17 cellular contexts compared by ENCODE assay signal in genomic region chr12:130945793-130946492, GRCh38. TPM values are rescaled to one million over a fixed set of nuclear protein-coding genes. Genes with fewer than 3 reads are reported as not detected.
A peak's percentile ranks its signal among the peaks of the same experiment; 100 is the strongest.
DNase-seq lines count a peak whose midpoint lies in the region; TF ChIP-seq lines count a peak whose summit lies in the region.
"Had no signal": no experiment of that assay in that cellular context is flagged by ENCODE, and none has a peak within 500 bp of the region (broad histone marks: within the 10 kb centered on the region; RNA-seq: fewer than 3 reads in every experiment).

No MANE protein-coding gene starts in this region.

- H3K27ac ChIP-seq in esophagus (ENCODE audit: low read depth in 2 of 2, low read length in 1 of 2), result peak overlapping the region; percentile 1 to 28
- H3K27ac ChIP-seq in suprapubic skin, result peak overlapping the region; percentile 47
- H3K27ac ChIP-seq: SJCRH30 had no signal

- H3K4me3 ChIP-seq in esophagus (ENCODE audit: low read depth in 1 of 2, low read length in 2 of 2), result no peak overlapping the region
- no peak overlapping the region for H3K4me3 ChIP-seq in suprapubic skin
- H3K4me3 ChIP-seq: SJCRH30 had no signal

- H3K27me3 ChIP-seq in esophagus (ENCODE audit: control insufficient read depth in 1 of 2, insufficient read depth in 2 of 2, low read length in 2 of 2) (no peaks in the 10 kb centered on the region), suprapubic skin (no peaks in the 10 kb centered on the region)
- H3K27me3 ChIP-seq: SJCRH30 had no signal

- 30 to 55% methylated on average over 7 of the region's 7 CpGs for WGBS in esophagus, 2 donors
- WGBS in suprapubic skin, result 22% methylated on average over 7 of the region's 7 CpGs

- H3K36me3 ChIP-seq in esophagus (ENCODE audit: control insufficient read depth in 2 of 2, insufficient read depth in 2 of 2, low read length in 1 of 2), result no peaks in the 10 kb centered on the region
- no peaks in the 10 kb centered on the region for H3K36me3 ChIP-seq in suprapubic skin
- H3K36me3 ChIP-seq: SJCRH30 had no signal

- H3K9me3 ChIP-seq in esophagus (ENCODE audit: control insufficient read depth in 2 of 2, insufficient read depth in 1 of 2, low read depth in 1 of 2, low read length in 1 of 2) (no peaks in the 10 kb centered on the region), suprapubic skin (no peaks in the 10 kb centered on the region)
- H3K9me3 ChIP-seq: SJCRH30 had no signal

- TF ChIP-seq POLR2A in suprapubic skin (IDR thresholded peaks at IDR 0.05), result no peak

- TF ChIP-seq CTCF in suprapubic skin (IDR thresholded peaks at IDR 0.05), result no peak

- peak; percentile 22 for DNase-seq in EL
- peak; percentile 32 for DNase-seq in iris pigment epithelial cell (ENCODE audit: low read depth)
- no peak for DNase-seq in suprapubic skin (ENCODE audit: low spot score in 2 of 2)
- no peak for DNase-seq in NCI-H524 treated with DMSO at 0.1 percent for 48 hours (lab: John Stamatoyannopoulos, UW)
- no peak for DNase-seq in stimulated activated CD4-positive, alpha-beta T cell treated with anti-CD3 and anti-CD28 coated beads, Interleukin-2, amount 100 ng/mL, for 48 hours
- DNase-seq in iPS-NIHi11 (ENCODE audit: low spot score), result no peak
- no peak for DNase-seq in COLO829 (ENCODE audit: low spot score)
- DNase-seq: activated CD4-positive, alpha-beta T cell treated with anti-CD3 and anti-CD28 coated beads for 1 hour; activated CD8-positive, alpha-beta memory T cell treated with anti-CD3 and anti-CD28 coated beads, Interleukin-2, amount 10 ng/mL, durations not matched to agents 7 days and 5 days; activated effector memory CD4-positive, alpha-beta T cell treated with anti-CD3 and anti-CD28 coated beads, Interleukin-2, amount 50 U/mL, for 16 hours; amniotic stem cell; glutamatergic neuron; immature natural killer cell; NCI-H69; SJCRH30; stimulated activated naive CD8-positive, alpha-beta T cell treated with anti-CD3 and anti-CD28 coated beads, Interleukin-15, Interleukin-2, amounts not matched to agents 100 U/mL and 50 U/mL, for 24 hours had no signal

- no peak for TF ChIP-seq EP300 in suprapubic skin (IDR thresholded peaks at IDR 0.05)

- no peaks in the 10 kb centered on the region for H3K4me1 ChIP-seq in esophagus (ENCODE audit: control insufficient read depth in 2 of 2, insufficient read depth in 2 of 2, low read length in 1 of 2)
- H3K4me1 ChIP-seq in suprapubic skin, result peaks cover 8% of the 10 kb centered on the region
- H3K4me1 ChIP-seq: SJCRH30 had no signal

RNA-seq across cellular contexts. Expression of gene ADGRD1, which starts 7.8 kb away (rescaled TPM):
- polyA plus RNA-seq in esophagus, result 1 to 10 TPM; 2.1 to 2.9 TPM
- total RNA-seq in suprapubic skin, result 10 to 100 TPM in 2 of 4 donors, 1 to 10 TPM in 2; 4.2 to 12.4 (median 10.4) TPM
- polyA plus RNA-seq: immature natural killer cell had no signal

Comparison
In these comparisons a context has a peak if more than half of its experiments do, and no peak if none do; other contexts are left out.
1. DNase-seq: peak in EL (single experiment) and iris pigment epithelial cell (single experiment); none in suprapubic skin (0 of 2), NCI-H524 treated with DMSO at 0.1 percent for 48 hours (single experiment), stimulated activated CD4-positive, alpha-beta T cell treated with anti-CD3 and anti-CD28 coated beads, Interleukin-2, amount 100 ng/mL, for 48 hours (0 of 2), iPS-NIHi11 (single experiment) and COLO829 (single experiment).